ENCODE assay signal across 9 cellular contexts in the genomic region with DNA sequence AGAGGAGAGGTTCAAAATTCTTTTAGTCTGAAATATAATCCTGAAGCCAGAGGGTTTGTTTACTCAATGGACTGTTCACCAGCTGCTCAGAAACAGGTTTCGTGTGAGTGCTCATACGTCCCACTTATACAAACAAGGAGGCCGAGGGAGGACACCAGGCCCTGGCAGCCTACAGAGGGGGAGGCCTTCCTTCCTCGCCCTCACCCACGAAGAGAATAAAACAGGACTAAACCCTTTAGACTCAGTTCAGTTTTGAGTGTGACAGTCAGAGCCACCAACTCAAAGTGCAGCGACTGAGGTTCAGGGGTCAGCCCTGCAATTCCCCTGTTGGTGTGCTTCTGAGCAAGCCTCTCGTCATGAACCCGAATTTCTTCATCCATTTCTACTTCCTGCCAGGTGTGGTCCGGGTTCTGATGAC. TPM values are rescaled to one million over a fixed set of nuclear protein-coding genes. Genes with fewer than 3 reads are reported as not detected.
A peak's percentile ranks its signal among the peaks of the same experiment; 100 is the strongest.
DNase-seq lines count a peak whose midpoint lies in the region; ATAC-seq and TF ChIP-seq lines count a peak whose summit lies in the region.
"Had no signal": no experiment of that assay in that cellular context is flagged by ENCODE, and none has a peak within 500 bp of the region (broad histone marks: within the 10 kb centered on the region; RNA-seq: fewer than 3 reads in every experiment).

No MANE protein-coding gene starts in this region.

- intact Hi-C loops in testis (cut with DNase I; ENCODE audit: low total_unique reads) = no loop called here

- H3K36me3 ChIP-seq in testis (ENCODE audit: low read depth, missing control alignments) = no peaks in the 10 kb centered on the region

- TF ChIP-seq POLR2A in testis (IDR thresholded peaks at IDR 0.05) = no peak

- H3K27me3 ChIP-seq in testis = no peaks in the 10 kb centered on the region

- 49 to 59% methylated on average over 9 of the region's 9 CpGs for WGBS in testis, 2 donors

- DNase-seq in NCI-H524 treated with DMSO at 0.1 percent for 48 hours (lab: John Stamatoyannopoulos, UW) (peak; percentile 44), fibroblast of villous mesenchyme (ENCODE audit: low read depth) (peak; percentile 64), substantia nigra (lab: John Stamatoyannopoulos, UW) (no peak), HEK293T (ENCODE audit: extremely low spot score) (no peak), testis (no peak), UCSD-AML1 (lab: John Stamatoyannopoulos, UW; ENCODE audit: unreplicated experiment) (no peak)
- DNase-seq in activated CD4-positive, alpha-beta T cell treated with anti-CD3 and anti-CD28 coated beads for 4 hours = no peak
- DNase-seq: left cardiac atrium had no signal

- H3K27ac ChIP-seq in substantia nigra (ENCODE audit: low read depth, low read length, poor library complexity, severe bottlenecking) (peak overlapping the region; percentile 38), testis (no peak overlapping the region)

- no peaks in the 10 kb centered on the region for H3K9me3 ChIP-seq in testis

- no peaks in the 10 kb centered on the region for H3K4me1 ChIP-seq in testis

- H3K4me3 ChIP-seq in fibroblast of villous mesenchyme (ENCODE audit: low read depth, low read length) (no peak overlapping the region), testis (no peak overlapping the region)

- POLR2A ChIA-PET in HEK293T (lab: Yijun Ruan, JAX) = no interaction called here

- no peak for TF ChIP-seq CTCF in fibroblast of villous mesenchyme (IDR thresholded peaks at IDR 0.05; ENCODE audit: insufficient read depth, low read depth, low read length)
- TF ChIP-seq CTCF in testis (IDR thresholded peaks at IDR 0.05) = no peak

- peak; percentile 36 for ATAC-seq in HG03060 (IDR thresholded peaks at IDR 0.05; ENCODE audit: low read depth, unreplicated experiment)

- CTCF ChIA-PET in HEK293T (lab: Yijun Ruan, JAX) = no interaction called here

TF ChIP-seq in HEK293T, 16 proteins besides CTCF, POLR2A, EP300 and RAD21:
- TF ChIP-seq HDGF (IDR thresholded peaks at IDR 0.05; ENCODE audit: borderline replicate concordance) (no peak), ZNF384 (IDR thresholded peaks at IDR 0.05) (no peak), BHLHE40 (IDR thresholded peaks at IDR 0.05; ENCODE audit: borderline replicate concordance) (no peak), SP1 (IDR thresholded peaks at IDR 0.05) (no peak), NFRKB (IDR thresholded peaks at IDR 0.05) (no peak), FOXM1 (IDR thresholded peaks at IDR 0.05; ENCODE audit: borderline replicate concordance) (no peak), ARNT (IDR thresholded peaks at IDR 0.05) (no peak), SUZ12 (IDR thresholded peaks at IDR 0.05) (no peak), L3MBTL2 (conservative IDR thresholded peaks at IDR 0.05) (no peak), CTBP1 (IDR thresholded peaks at IDR 0.05; ENCODE audit: borderline replicate concordance) (no peak), FOXK2 (IDR thresholded peaks at IDR 0.05) (no peak), LEF1 (IDR thresholded peaks at IDR 0.05; ENCODE audit: borderline replicate concordance) (no peak)
- TF ChIP-seq, protein P1, sequence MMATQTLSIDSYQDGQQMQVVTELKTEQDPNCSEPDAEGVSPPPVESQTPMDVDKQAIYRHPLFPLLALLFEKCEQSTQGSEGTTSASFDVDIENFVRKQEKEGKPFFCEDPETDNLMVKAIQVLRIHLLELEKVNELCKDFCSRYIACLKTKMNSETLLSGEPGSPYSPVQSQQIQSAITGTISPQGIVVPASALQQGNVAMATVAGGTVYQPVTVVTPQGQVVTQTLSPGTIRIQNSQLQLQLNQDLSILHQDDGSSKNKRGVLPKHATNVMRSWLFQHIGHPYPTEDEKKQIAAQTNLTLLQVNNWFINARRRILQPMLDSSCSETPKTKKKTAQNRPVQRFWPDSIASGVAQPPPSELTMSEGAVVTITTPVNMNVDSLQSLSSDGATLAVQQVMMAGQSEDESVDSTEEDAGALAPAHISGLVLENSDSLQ (IDR thresholded peaks at IDR 0.05) = no peak

RNA-seq across cellular contexts. Expression of a gene that starts 17.3 kb away (rescaled TPM):
- total RNA-seq in fibroblast of villous mesenchyme (0.97 and 3.9 TPM in 2 replicates), testis (10 to 100 TPM; 15.7 to 18.6 TPM)
- polyA plus RNA-seq in testis (ENCODE audit: insufficient read depth, low read depth, low replicate concordance) = 18.7 TPM

Comparison
In these comparisons a context has a peak if more than half of its experiments do, and no peak if none do; other contexts are left out.
1. DNase-seq: peak in NCI-H524 treated with DMSO at 0.1 percent for 48 hours (single experiment) and fibroblast of villous mesenchyme (single experiment); none in substantia nigra (0 of 49), HEK293T (single experiment), testis (single experiment), UCSD-AML1 (single experiment) and activated CD4-positive, alpha-beta T cell treated with anti-CD3 and anti-CD28 coated beads for 4 hours (0 of 2).